In the genomic region with DNA sequence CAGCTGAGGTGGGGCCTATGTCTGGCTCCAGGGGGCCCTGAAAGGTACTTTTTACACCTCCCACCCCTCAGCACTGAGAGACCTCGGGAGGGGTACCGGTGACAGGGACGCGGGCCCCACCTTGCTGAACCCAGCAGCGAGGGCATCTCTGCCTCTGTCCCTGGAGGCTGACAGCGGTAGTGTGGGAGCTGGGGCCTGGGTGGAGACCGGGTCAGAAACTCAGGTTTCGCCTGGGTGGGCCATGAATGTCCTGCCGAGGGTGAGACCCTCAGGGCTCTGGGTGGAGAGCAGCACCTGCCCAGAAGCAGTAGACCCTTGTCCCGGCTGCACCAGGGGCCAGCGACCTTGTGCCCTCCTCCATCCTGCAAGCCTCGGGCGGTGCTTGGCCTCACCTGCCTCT, we compare ENCODE assay signal across 23 cellular contexts. TPM values are rescaled to one million over a fixed set of nuclear protein-coding genes. Genes with fewer than 3 reads are reported as not detected.
DNase-seq lines count a peak whose midpoint lies in the region; ATAC-seq and TF ChIP-seq lines count a peak whose summit lies in the region.
"Had no signal": no experiment of that assay in that cellular context is flagged by ENCODE, and none has a peak within 500 bp of the region (broad histone marks: within the 10 kb centered on the region; RNA-seq: fewer than 3 reads in every experiment).

No MANE protein-coding gene starts in this region.

- H3K36me3 ChIP-seq in esophagus squamous epithelium = no peaks in the 10 kb centered on the region

- no peak overlapping the region for H3K56ac ChIP-seq in H9 (ENCODE audit: insufficient read length, low read depth, low read length)

- ATAC-seq in WTC11 (peak; percentile 36), GM18907 (IDR thresholded peaks at IDR 0.05; ENCODE audit: unreplicated experiment) (no peak)

- no peak overlapping the region for H3T11ph ChIP-seq in H9 (ENCODE audit: low read length)

- no peak overlapping the region for H3K18ac ChIP-seq in H9 (ENCODE audit: insufficient read length, low read depth, low read length)

- no peak overlapping the region for H2AFZ ChIP-seq in H9 (ENCODE audit: low read length)

- intact Hi-C loops in esophagus squamous epithelium (cut with DNase I) = no loop called here

- H3K79me1 ChIP-seq in H9 (ENCODE audit: insufficient read depth, low read depth, low read length, poor library complexity, severe bottlenecking) = no peaks in the 10 kb centered on the region

- no peaks in the 10 kb centered on the region for H3K23me2 ChIP-seq in H9 (ENCODE audit: insufficient read length, low read depth, low read length, poor library complexity, severe bottlenecking)

- no peak overlapping the region for H2AK5ac ChIP-seq in H9 (ENCODE audit: insufficient read length, low read length)

- H4K8ac ChIP-seq in H9 (replicated peaks; ENCODE audit: insufficient read length, low read depth, low read length) = no peak overlapping the region

- H3K4me3 Mint-ChIP-seq in H9 = no peak overlapping the region
- H3K4me3 Mint-ChIP-seq in WTC11 = no peak overlapping the region
- H3K4me3 Mint-ChIP-seq in neural crest cell = no peak overlapping the region
- H3K4me3 Mint-ChIP-seq: CD8-positive, alpha-beta memory T cell had no signal

- H2BK20ac ChIP-seq in H9 (ENCODE audit: low read depth, low read length, poor library complexity, severe bottlenecking) = no peak overlapping the region

- H3K4me2 ChIP-seq in H9 (ENCODE audit: insufficient read depth, insufficient read length, low read length) = no peak overlapping the region

- no peak overlapping the region for H2BK12ac ChIP-seq in H9 (ENCODE audit: insufficient read length, low read depth, low read length)

- H2BK15ac ChIP-seq in H9 (ENCODE audit: low read depth, low read length) = no peak overlapping the region

- H3K36me3 Mint-ChIP-seq in H9 (ENCODE audit: insufficient read depth in 1 of 3, low read depth in 3 of 3) (peaks cover 2 to 4% (median 3%) of the 10 kb centered on the region in 3 experiments; a peak in 5 of 7 replicates), WTC11 (no peaks in the 10 kb centered on the region), neural crest cell (ENCODE audit: low read depth) (no peaks in the 10 kb centered on the region)
- H3K36me3 Mint-ChIP-seq: CD8-positive, alpha-beta memory T cell had no signal

- H3K4ac ChIP-seq in H9 (ENCODE audit: low read depth, low read length) = no peak overlapping the region

- no peak overlapping the region for H4K5ac ChIP-seq in H9 (ENCODE audit: insufficient read length, low read depth, low read length)

- no peak overlapping the region for H3K4me3 ChIP-seq in esophagus squamous epithelium

- no peak overlapping the region for H2BK5ac ChIP-seq in H9 (ENCODE audit: insufficient read length, low read length)

- peaks cover 17 to 34% of the 10 kb centered on the region in 2 experiments for H3K4me1 Mint-ChIP-seq in H9
- peaks cover 21% of the 10 kb centered on the region for H3K4me1 Mint-ChIP-seq in WTC11
- peaks cover 15% of the 10 kb centered on the region for H3K4me1 Mint-ChIP-seq in neural crest cell
- H3K4me1 Mint-ChIP-seq: CD8-positive, alpha-beta memory T cell had no signal

- H3K4me1 ChIP-seq in H9 (ENCODE audit: insufficient read depth, low read length) (peaks cover 5% of the 10 kb centered on the region; the same call in 1 of the 2 replicates), esophagus squamous epithelium (peaks cover 7 to 24% (median 10%) of the 10 kb centered on the region in 3 donors)

- H3K9ac ChIP-seq in H9 (ENCODE audit: extremely low read depth, insufficient read length, low read length) = no peak overlapping the region

- H3K27me3 Mint-ChIP-seq in H9 (ENCODE audit: low read depth) (no peaks in the 10 kb centered on the region), WTC11 (ENCODE audit: low read depth) (no peaks in the 10 kb centered on the region), neural crest cell (ENCODE audit: low read depth) (no peaks in the 10 kb centered on the region)
- H3K27me3 Mint-ChIP-seq: CD8-positive, alpha-beta memory T cell had no signal

- no peaks in the 10 kb centered on the region for H4K20me1 ChIP-seq in H9 (ENCODE audit: control insufficient read depth, insufficient read depth, insufficient read length)

- CTCF ChIA-PET in WTC11 (lab: Charles Lee) = interaction anchor here (1.4 to 2.2 kb wide), 4 partner anchors 23 to 222 kb away, joined by 4 to 10 read pairs (median 7); a partner anchor contains a TSS

- no peak overlapping the region for H4K91ac ChIP-seq in H9 (ENCODE audit: insufficient read length, low read depth, low read length)

- H3K27ac Mint-ChIP-seq in H9 (no peak overlapping the region), WTC11 (no peak overlapping the region), neural crest cell (ENCODE audit: unreplicated experiment) (no peak overlapping the region)
- H3K27ac Mint-ChIP-seq: CD8-positive, alpha-beta memory T cell had no signal

- H3K79me2 ChIP-seq in H9 (ENCODE audit: insufficient read depth, low read length) = no peaks in the 10 kb centered on the region; the same call in 1 of the 2 replicates

- H3K23ac ChIP-seq in H9 (ENCODE audit: insufficient read length, low read depth, low read length) = no peak overlapping the region

- H3K27ac ChIP-seq in H9 (ENCODE audit: insufficient read length, low read depth, low read length) = no peak overlapping the region
- H3K27ac ChIP-seq in esophagus squamous epithelium = no peak overlapping the region
- H3K27ac ChIP-seq: HL-60 had no signal

- POLR2A ChIA-PET in WTC11 (lab: Charles Lee) = no interaction called here

- TF ChIP-seq POLR2A in esophagus squamous epithelium (IDR thresholded peaks at IDR 0.05) = no peak

- DNase-seq in H9 (no peak), WTC11 (ENCODE audit: low spot score) (no peak), neural crest cell (ENCODE audit: low read depth, low spot score) (no peak), esophagus squamous epithelium (lab: John Stamatoyannopoulos, UW) (no peak), NCI-H1048 (lab: John Stamatoyannopoulos, UW) (no peak)
- DNase-seq: ACHN; C1 segment of cervical spinal cord; CD8-positive, alpha-beta memory T cell; DMS79; MM.1S; NCI-H1105 treated with DMSO at 0.1 percent for 48 hours; NCI-H187; NCI-H2107; NCI-H510A treated with DMSO at 0.1 percent for 48 hours; NCI-H82; OCI-M1; SHP77 treated with DMSO at 0.1 percent for 48 hours had no signal

- WGBS in H9 (ENCODE audit: extremely low coverage, insufficient read length, low lambda C conversion rate) = no CpG with 5 or more reads among the region's 13 CpGs
- 100% methylated on average over 1 of the region's 13 CpGs; no CpG with 5 or more reads in 1 of the 2 donors for WGBS in esophagus squamous epithelium, 2 donors

- TF ChIP-seq CTCF in GM12873 (IDR thresholded peaks at IDR 0.05; ENCODE audit: insufficient read depth, low read depth, low read length, missing control alignments) (peak; percentile 13), H9 (conservative IDR thresholded peaks at IDR 0.05) (peak; percentile 33; the same call in 1 of the 3 replicates), WTC11 (IDR thresholded peaks at IDR 0.05) (no peak), neural crest cell (conservative IDR thresholded peaks at IDR 0.05) (peak; percentile 29), esophagus squamous epithelium (IDR thresholded peaks at IDR 0.05) (no peak)

- no peak overlapping the region for H3K14ac ChIP-seq in H9 (ENCODE audit: insufficient read depth, low read length)

- no peaks in the 10 kb centered on the region for H3K9me3 ChIP-seq in H9 (ENCODE audit: control insufficient read depth, low read depth, low read length)
- H3K9me3 ChIP-seq in esophagus squamous epithelium = no peaks in the 10 kb centered on the region

- H3K27me3 ChIP-seq in H9 (ENCODE audit: insufficient read depth, low read length) (no peaks in the 10 kb centered on the region), esophagus squamous epithelium (no peaks in the 10 kb centered on the region)

- no peaks in the 10 kb centered on the region for H3K9me3 Mint-ChIP-seq in H9
- no peaks in the 10 kb centered on the region for H3K9me3 Mint-ChIP-seq in WTC11
- H3K9me3 Mint-ChIP-seq in neural crest cell = no peaks in the 10 kb centered on the region
- H3K9me3 Mint-ChIP-seq: CD8-positive, alpha-beta memory T cell had no signal

- H2BK120ac ChIP-seq in H9 (ENCODE audit: low read depth, low read length, poor library complexity, severe bottlenecking) = no peak overlapping the region

TF ChIP-seq in WTC11, 78 proteins besides CTCF, POLR2A, EP300 and RAD21 (continues in another document):
- no peak for TF ChIP-seq FOXP1 (CRISPR knock-in tag; IDR thresholded peaks at IDR 0.05; ENCODE audit: borderline replicate concordance)
- no peak for TF ChIP-seq SOX15 (CRISPR knock-in tag; IDR thresholded peaks at IDR 0.05)

RNA-seq across cellular contexts. Expression of a gene that starts 22.2 kb away (rescaled TPM):
- 53.4 and 55.3 TPM in 2 replicates for total RNA-seq in H9 (2021)
- 49.5 to 56.8 TPM (median 55.2 TPM) in 3 replicates for total RNA-seq in WTC11 (2021)
- total RNA-seq in neural crest cell = 51.2 and 52.4 TPM in 2 replicates
- 10 to 100 TPM; 15.8 to 34.3 (median 22.8) TPM for total RNA-seq in esophagus squamous epithelium

RNA-seq across cellular contexts. Expression of a gene that starts 30.5 kb away (rescaled TPM):
- total RNA-seq in H9 (2021) (12.3 and 13.1 TPM in 2 replicates), WTC11 (2021) (13.2 to 17.6 TPM (median 16.6 TPM) in 3 replicates), neural crest cell (not detected in 2 replicates), esophagus squamous epithelium (10 to 100 TPM; 11.0 to 22.1 (median 16.2) TPM)
- total RNA-seq: H4, HT1080, LHCN-M2 had no signal

RNA-seq across cellular contexts. Expression of a gene that starts 34.8 kb away (rescaled TPM):
- total RNA-seq in H9 (2021) (60.0 and 67.0 TPM in 2 replicates), WTC11 (2021) (59.0 to 67.5 TPM (median 60.4 TPM) in 3 replicates), neural crest cell (69.2 and 71.1 TPM in 2 replicates), esophagus squamous epithelium (100 to 1,000 TPM; 206 to 378 (median 222) TPM)

RNA-seq across cellular contexts. Expression of a gene that starts 57.5 kb away (rescaled TPM):
- 85.7 and 89.7 TPM in 2 replicates for total RNA-seq in H9 (2021)
- total RNA-seq in WTC11 (2021) = 85.2 to 98.9 TPM (median 91.8 TPM) in 3 replicates
- total RNA-seq in neural crest cell = 14.5 and 15.9 TPM in 2 replicates
- total RNA-seq in esophagus squamous epithelium = 10 to 100 TPM; 15.5 to 35.1 (median 16.1) TPM

Comparison
In these comparisons a context has a peak if more than half of its experiments do, and no peak if none do; other contexts are left out.
1. CTCF ChIP-seq: peak in GM12873 (single experiment), H9 (single experiment) and neural crest cell (single experiment); none in WTC11 (single experiment) and esophagus squamous epithelium (0 of 6).
2. RNA of a gene that starts 30.5 kb away (total RNA-seq): 11.0 to 22.1 TPM in esophagus squamous epithelium, 13.2 to 17.6 TPM in WTC11 and 12.3 to 13.1 TPM in H9; not detected in neural crest cell; every median in the first group is over 10 times any median in the second.